In the genomic region with DNA sequence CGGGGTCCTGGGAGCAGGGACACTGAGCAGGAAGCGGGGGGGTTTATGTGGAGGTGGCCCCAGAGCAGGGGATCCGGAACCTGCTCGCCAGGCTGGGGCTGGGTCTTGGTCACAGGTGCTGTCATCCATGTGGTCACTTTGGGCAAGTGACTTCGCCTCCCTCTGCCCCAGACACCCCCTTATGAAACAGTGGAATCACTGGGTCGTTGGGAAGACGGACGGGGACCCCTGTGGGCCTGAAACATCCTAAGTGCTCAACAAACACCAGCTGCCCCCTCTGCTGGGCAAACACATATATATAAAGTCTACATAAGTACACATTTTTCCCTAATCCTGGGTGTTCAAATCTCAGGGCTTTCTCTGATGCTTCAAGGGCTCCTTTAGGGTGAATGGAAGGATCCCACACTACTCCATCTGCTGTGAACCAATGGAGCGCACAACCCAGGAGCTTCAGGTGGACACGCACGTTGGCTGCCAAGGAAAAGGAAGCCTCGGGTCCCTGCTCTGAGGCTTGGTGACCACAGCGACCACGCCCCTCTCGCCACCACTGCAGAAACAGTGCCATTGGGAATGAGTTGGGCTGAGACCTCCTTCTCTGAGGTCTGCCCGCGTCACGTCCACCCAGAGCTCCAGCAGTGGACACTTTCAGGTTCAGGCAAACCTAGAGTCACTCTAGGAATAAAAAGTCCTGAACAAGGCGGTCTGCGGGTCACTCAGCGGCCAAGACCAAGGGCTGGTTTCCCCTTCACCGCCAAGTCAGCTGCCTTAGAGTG, we compare ENCODE assay signal across 1 cellular context.
TF ChIP-seq lines count a peak whose summit lies in the region.

No MANE protein-coding gene starts in this region.

TF ChIP-seq in GM23338, 12 proteins besides CTCF, POLR2A, EP300 and RAD21 (continued from another document):
- TF ChIP-seq, protein P1, sequence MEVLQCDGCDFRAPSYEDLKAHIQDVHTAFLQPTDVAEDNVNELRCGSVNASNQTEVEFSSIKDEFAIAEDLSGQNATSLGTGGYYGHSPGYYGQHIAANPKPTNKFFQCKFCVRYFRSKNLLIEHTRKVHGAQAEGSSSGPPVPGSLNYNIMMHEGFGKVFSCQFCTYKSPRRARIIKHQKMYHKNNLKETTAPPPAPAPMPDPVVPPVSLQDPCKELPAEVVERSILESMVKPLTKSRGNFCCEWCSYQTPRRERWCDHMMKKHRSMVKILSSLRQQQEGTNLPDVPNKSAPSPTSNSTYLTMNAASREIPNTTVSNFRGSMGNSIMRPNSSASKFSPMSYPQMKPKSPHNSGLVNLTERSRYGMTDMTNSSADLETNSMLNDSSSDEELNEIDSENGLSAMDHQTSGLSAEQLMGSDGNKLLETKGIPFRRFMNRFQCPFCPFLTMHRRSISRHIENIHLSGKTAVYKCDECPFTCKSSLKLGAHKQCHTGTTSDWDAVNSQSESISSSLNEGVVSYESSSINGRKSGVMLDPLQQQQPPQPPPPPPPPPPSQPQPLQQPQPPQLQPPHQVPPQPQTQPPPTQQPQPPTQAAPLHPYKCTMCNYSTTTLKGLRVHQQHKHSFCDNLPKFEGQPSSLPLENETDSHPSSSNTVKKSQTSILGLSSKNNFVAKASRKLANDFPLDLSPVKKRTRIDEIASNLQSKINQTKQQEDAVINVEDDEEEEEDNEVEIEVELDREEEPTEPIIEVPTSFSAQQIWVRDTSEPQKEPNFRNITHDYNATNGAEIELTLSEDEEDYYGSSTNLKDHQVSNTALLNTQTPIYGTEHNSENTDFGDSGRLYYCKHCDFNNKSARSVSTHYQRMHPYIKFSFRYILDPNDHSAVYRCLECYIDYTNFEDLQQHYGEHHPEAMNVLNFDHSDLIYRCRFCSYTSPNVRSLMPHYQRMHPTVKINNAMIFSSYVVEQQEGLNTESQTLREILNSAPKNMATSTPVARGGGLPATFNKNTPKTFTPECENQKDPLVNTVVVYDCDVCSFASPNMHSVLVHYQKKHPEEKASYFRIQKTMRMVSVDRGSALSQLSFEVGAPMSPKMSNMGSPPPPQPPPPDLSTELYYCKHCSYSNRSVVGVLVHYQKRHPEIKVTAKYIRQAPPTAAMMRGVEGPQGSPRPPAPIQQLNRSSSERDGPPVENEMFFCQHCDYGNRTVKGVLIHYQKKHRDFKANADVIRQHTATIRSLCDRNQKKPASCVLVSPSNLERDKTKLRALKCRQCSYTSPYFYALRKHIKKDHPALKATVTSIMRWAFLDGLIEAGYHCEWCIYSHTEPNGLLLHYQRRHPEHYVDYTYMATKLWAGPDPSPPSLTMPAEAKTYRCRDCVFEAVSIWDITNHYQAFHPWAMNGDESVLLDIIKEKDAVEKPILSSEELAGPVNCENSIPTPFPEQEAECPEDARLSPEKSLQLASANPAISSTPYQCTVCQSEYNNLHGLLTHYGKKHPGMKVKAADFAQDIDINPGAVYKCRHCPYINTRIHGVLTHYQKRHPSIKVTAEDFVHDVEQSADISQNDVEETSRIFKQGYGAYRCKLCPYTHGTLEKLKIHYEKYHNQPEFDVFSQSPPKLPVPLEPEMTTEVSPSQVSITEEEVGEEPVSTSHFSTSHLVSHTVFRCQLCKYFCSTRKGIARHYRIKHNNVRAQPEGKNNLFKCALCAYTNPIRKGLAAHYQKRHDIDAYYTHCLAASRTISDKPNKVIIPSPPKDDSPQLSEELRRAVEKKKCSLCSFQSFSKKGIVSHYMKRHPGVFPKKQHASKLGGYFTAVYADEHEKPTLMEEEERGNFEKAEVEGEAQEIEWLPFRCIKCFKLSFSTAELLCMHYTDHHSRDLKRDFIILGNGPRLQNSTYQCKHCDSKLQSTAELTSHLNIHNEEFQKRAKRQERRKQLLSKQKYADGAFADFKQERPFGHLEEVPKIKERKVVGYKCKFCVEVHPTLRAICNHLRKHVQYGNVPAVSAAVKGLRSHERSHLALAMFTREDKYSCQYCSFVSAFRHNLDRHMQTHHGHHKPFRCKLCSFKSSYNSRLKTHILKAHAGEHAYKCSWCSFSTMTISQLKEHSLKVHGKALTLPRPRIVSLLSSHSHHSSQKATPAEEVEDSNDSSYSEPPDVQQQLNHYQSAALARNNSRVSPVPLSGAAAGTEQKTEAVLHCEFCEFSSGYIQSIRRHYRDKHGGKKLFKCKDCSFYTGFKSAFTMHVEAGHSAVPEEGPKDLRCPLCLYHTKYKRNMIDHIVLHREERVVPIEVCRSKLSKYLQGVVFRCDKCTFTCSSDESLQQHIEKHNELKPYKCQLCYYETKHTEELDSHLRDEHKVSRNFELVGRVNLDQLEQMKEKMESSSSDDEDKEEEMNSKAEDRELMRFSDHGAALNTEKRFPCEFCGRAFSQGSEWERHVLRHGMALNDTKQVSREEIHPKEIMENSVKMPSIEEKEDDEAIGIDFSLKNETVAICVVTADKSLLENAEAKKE (CRISPR knock-in tag; IDR thresholded peaks at IDR 0.05), result no peak
- no peak for TF ChIP-seq POLR2AphosphoS5 (IDR thresholded peaks at IDR 0.05; ENCODE audit: low read depth)
- TF ChIP-seq ZNF331 (CRISPR knock-in tag; IDR thresholded peaks at IDR 0.05; ENCODE audit: low read depth), result no peak
- TF ChIP-seq EZH2 (IDR thresholded peaks at IDR 0.05; ENCODE audit: low read depth, unreplicated experiment), result no peak
- TF ChIP-seq ZNF114 (CRISPR knock-in tag; IDR thresholded peaks at IDR 0.05), result no peak
- TF ChIP-seq EZH2phosphoT487 (IDR thresholded peaks at IDR 0.05; ENCODE audit: unreplicated experiment), result no peak
- no peak for TF ChIP-seq ETS1 (IDR thresholded peaks at IDR 0.05)
- no peak for TF ChIP-seq JUNB (IDR thresholded peaks at IDR 0.05; ENCODE audit: unreplicated experiment)
- no peak for TF ChIP-seq REST (IDR thresholded peaks at IDR 0.05; ENCODE audit: unreplicated experiment)
- TF ChIP-seq NANOG (IDR thresholded peaks at IDR 0.05; ENCODE audit: borderline replicate concordance), result no peak
- TF ChIP-seq CREB1 (CRISPR knock-in tag; IDR thresholded peaks at IDR 0.05; ENCODE audit: low read depth), result no peak
